Comparison of ENCODE assay signal across 18 cellular contexts in the genomic region with DNA sequence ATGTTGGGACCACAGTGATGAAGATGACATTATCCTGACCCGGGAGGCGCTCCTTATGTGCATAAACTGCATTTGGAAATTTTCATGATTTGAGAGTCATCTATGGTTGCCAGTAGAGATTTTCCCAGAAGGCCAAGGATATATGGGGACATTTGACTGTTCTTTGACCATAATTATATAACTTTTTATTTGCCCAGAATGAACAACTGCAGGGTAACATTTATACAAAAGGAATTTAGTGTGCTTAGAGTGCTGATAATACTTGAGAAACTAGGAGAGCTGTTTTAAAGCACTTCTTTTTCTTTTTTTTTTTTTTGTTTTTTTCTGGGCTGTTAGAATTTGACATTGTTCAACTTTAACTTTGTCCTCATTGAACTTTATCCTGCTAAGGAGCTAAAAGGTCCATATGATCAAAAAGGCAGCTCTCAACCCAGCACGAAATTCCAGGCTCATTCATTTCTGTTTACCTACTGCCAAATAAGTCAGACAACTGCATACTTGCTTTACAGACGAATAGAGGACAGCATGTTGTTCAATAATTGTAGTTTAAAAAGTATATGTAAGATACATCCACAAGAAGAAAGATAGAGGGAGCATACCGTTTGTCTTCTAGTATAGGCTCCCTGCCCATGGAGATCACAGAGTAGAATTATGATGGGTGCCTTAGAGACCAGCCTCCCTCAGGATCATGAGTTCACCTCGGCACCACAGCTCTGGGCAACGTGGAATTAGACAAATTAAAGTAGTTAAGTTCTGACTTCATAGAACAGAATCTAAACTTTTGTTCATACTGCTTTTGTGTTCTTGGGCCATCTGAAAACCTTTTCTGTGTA.
DNase-seq lines count a peak whose midpoint lies in the region; ATAC-seq, FAIRE-seq and TF ChIP-seq lines count a peak whose summit lies in the region.
"Had no signal": no experiment of that assay in that cellular context is flagged by ENCODE, and none has a peak within 500 bp of the region (broad histone marks: within the 10 kb centered on the region; RNA-seq: fewer than 3 reads in every experiment).

No MANE protein-coding gene starts in this region.

- no peaks in the 10 kb centered on the region for H3K9me3 Mint-ChIP-seq in progenitor cell of endocrine pancreas (ENCODE audit: low read depth)
- H3K9me3 Mint-ChIP-seq: activated CD4-positive, alpha-beta T cell treated with anti-CD3 and anti-CD28 coated beads, Interleukin-2, amount 10 ng/mL, durations not matched to agents 7 days and 5 days; memory B cell; stimulated activated effector memory CD8-positive, alpha-beta T cell treated with anti-CD3 and anti-CD28 coated beads, Interleukin-12 subunit alpha, Interleukin-12 subunit beta, amount 100 ng/mL, for 72 hours had no signal

- ATAC-seq in RWPE2 (ENCODE audit: low read depth), result no peak
- ATAC-seq in HG02588 (IDR thresholded peaks at IDR 0.05; ENCODE audit: unreplicated experiment), result no peak
- ATAC-seq: stimulated activated effector memory CD8-positive, alpha-beta T cell treated with anti-CD3 and anti-CD28 coated beads, Interleukin-12 subunit alpha, Interleukin-12 subunit beta, amount 100 ng/mL, for 72 hours had no signal

- H3K27ac ChIP-seq in C4-2B, result peak overlapping the region; percentile 82; the same call in 1 of the 2 replicates
- H3K27ac ChIP-seq in RWPE2 (ENCODE audit: poor library complexity, severe bottlenecking), result peak overlapping the region; percentile 97
- H3K27ac ChIP-seq in kidney (ENCODE audit: low read depth in 2 of 2, low read length in 2 of 2), result peak overlapping the region; percentile 48 to 62
- no peak overlapping the region for H3K27ac ChIP-seq in ascending aorta
- H3K27ac ChIP-seq: skin epidermis had no signal

- H3K4me1 ChIP-seq in RWPE2 (ENCODE audit: insufficient read depth, poor library complexity, severe bottlenecking) (peaks cover 63% of the 10 kb centered on the region), kidney (ENCODE audit: control insufficient read depth in 1 of 2, insufficient read depth in 1 of 2, low read depth in 1 of 2, low read length in 2 of 2) (peaks cover 9 to 37% of the 10 kb centered on the region in 2 donors), ascending aorta (no peaks in the 10 kb centered on the region)

- intact Hi-C loops in kidney (cut with DNase I), result no loop called here
- intact Hi-C loops in ascending aorta (cut with DNase I), result no loop called here

- DNase-seq in RWPE2 (ENCODE audit: low spot score) (no peak), kidney (no peak), progenitor cell of endocrine pancreas (ENCODE audit: low spot score, unreplicated experiment) (no peak), NCI-H1436 (lab: John Stamatoyannopoulos, UW) (no peak), ascending aorta (ENCODE audit: low spot score in 2 of 2) (no peak)
- no peak for DNase-seq in activated CD4-positive, alpha-beta T cell treated with anti-CD3 and anti-CD28 coated beads, Interleukin-2, amount 50 U/mL, for 4 hours
- DNase-seq: activated CD4-positive, alpha-beta T cell treated with anti-CD3 and anti-CD28 coated beads, Interleukin-2, amount 10 ng/mL, durations not matched to agents 7 days and 5 days; activated T-cell treated with anti-CD3 and anti-CD28 coated beads for 4 hours; caudate nucleus; DMS 273 treated with DMSO at 0.1 percent for 48 hours; MG63 had no signal

- H3K36me3 ChIP-seq in RWPE2 (ENCODE audit: low read depth) (peaks cover 5% of the 10 kb centered on the region; the same call in 1 of the 2 replicates), kidney (ENCODE audit: control insufficient read depth in 1 of 2, insufficient read depth in 2 of 2, low read length in 2 of 2) (peaks cover 0 to 4% of the 10 kb centered on the region in 2 donors), ascending aorta (no peaks in the 10 kb centered on the region)
- H3K36me3 ChIP-seq: HAP-1, MG63 had no signal

- no peak for TF ChIP-seq CTCF in C4-2B (conservative IDR thresholded peaks at IDR 0.05)
- TF ChIP-seq CTCF in RWPE2 (IDR thresholded peaks at IDR 0.05; ENCODE audit: poor library complexity, severe bottlenecking), result no peak
- no peak for TF ChIP-seq CTCF in kidney (IDR thresholded peaks at IDR 0.05; ENCODE audit: borderline replicate concordance, extremely low read depth, insufficient read depth)
- TF ChIP-seq CTCF in progenitor cell of endocrine pancreas (IDR thresholded peaks at IDR 0.05; ENCODE audit: unreplicated experiment), result no peak
- TF ChIP-seq CTCF in ascending aorta (IDR thresholded peaks at IDR 0.05), result no peak

- H3K4me3 ChIP-seq in RWPE2 (ENCODE audit: severe bottlenecking), result no peak overlapping the region
- H3K4me3 ChIP-seq in kidney (ENCODE audit: low read length in 2 of 2), result peak overlapping the region in 1 of 2 donors; percentile 9
- no peak overlapping the region for H3K4me3 ChIP-seq in ascending aorta
- H3K4me3 ChIP-seq: HAP-1, MG63, skin epidermis had no signal

- H3K27ac Mint-ChIP-seq in progenitor cell of endocrine pancreas, result peak overlapping the region; percentile 75
- H3K27ac Mint-ChIP-seq: activated CD4-positive, alpha-beta T cell treated with anti-CD3 and anti-CD28 coated beads, Interleukin-2, amount 10 ng/mL, durations not matched to agents 7 days and 5 days; activated naive CD8-positive, alpha-beta T cell; memory B cell; stimulated activated effector memory CD8-positive, alpha-beta T cell treated with anti-CD3 and anti-CD28 coated beads, Interleukin-12 subunit alpha, Interleukin-12 subunit beta, amount 100 ng/mL, for 72 hours had no signal

- FAIRE-seq in kidney (lab: Jason Lieb, UNC), result no peak

- H3K9me3 ChIP-seq in RWPE2 (ENCODE audit: severe bottlenecking) (no peaks in the 10 kb centered on the region), kidney (ENCODE audit: control insufficient read depth in 1 of 2, low read length in 2 of 2) (no peaks in the 10 kb centered on the region), ascending aorta (no peaks in the 10 kb centered on the region)
- H3K9me3 ChIP-seq: HAP-1, MG63 had no signal

- peaks cover 11% of the 10 kb centered on the region for H3K36me3 Mint-ChIP-seq in progenitor cell of endocrine pancreas (ENCODE audit: insufficient read depth)
- H3K36me3 Mint-ChIP-seq: stimulated activated effector memory CD8-positive, alpha-beta T cell treated with anti-CD3 and anti-CD28 coated beads, Interleukin-12 subunit alpha, Interleukin-12 subunit beta, amount 100 ng/mL, for 72 hours had no signal

- H3K4me1 Mint-ChIP-seq in progenitor cell of endocrine pancreas (ENCODE audit: low read depth), result peaks cover 54% of the 10 kb centered on the region
- H3K4me1 Mint-ChIP-seq: activated CD4-positive, alpha-beta T cell treated with anti-CD3 and anti-CD28 coated beads, Interleukin-2, amount 10 ng/mL, durations not matched to agents 7 days and 5 days; stimulated activated effector memory CD8-positive, alpha-beta T cell treated with anti-CD3 and anti-CD28 coated beads, Interleukin-12 subunit alpha, Interleukin-12 subunit beta, amount 100 ng/mL, for 72 hours had no signal

- H3K27me3 Mint-ChIP-seq in progenitor cell of endocrine pancreas, result no peaks in the 10 kb centered on the region
- H3K27me3 Mint-ChIP-seq: activated naive CD8-positive, alpha-beta T cell; memory B cell had no signal

- no peaks in the 10 kb centered on the region for H3K27me3 ChIP-seq in RWPE2 (ENCODE audit: insufficient read depth, poor library complexity, severe bottlenecking)
- no peaks in the 10 kb centered on the region for H3K27me3 ChIP-seq in ascending aorta
- H3K27me3 ChIP-seq: MG63 had no signal

- H3K4me3 Mint-ChIP-seq in progenitor cell of endocrine pancreas (ENCODE audit: low read depth), result peak overlapping the region; percentile 6
- H3K4me3 Mint-ChIP-seq: activated CD4-positive, alpha-beta T cell treated with anti-CD3 and anti-CD28 coated beads, Interleukin-2, amount 10 ng/mL, durations not matched to agents 7 days and 5 days; activated naive CD8-positive, alpha-beta T cell; memory B cell; stimulated activated effector memory CD8-positive, alpha-beta T cell treated with anti-CD3 and anti-CD28 coated beads, Interleukin-12 subunit alpha, Interleukin-12 subunit beta, amount 100 ng/mL, for 72 hours had no signal

- H3K9ac ChIP-seq in kidney (ENCODE audit: low read length in 2 of 2), result no peak overlapping the region

Comparison
In these comparisons a context has a peak if more than half of its experiments do, and no peak if none do; other contexts are left out.
1. H3K27ac ChIP-seq: peak in C4-2B (single experiment), RWPE2 (single experiment) and kidney (2 of 2); none in ascending aorta (0 of 2).